Comparison of ENCODE assay signal across 9 cellular contexts in the genomic region with DNA sequence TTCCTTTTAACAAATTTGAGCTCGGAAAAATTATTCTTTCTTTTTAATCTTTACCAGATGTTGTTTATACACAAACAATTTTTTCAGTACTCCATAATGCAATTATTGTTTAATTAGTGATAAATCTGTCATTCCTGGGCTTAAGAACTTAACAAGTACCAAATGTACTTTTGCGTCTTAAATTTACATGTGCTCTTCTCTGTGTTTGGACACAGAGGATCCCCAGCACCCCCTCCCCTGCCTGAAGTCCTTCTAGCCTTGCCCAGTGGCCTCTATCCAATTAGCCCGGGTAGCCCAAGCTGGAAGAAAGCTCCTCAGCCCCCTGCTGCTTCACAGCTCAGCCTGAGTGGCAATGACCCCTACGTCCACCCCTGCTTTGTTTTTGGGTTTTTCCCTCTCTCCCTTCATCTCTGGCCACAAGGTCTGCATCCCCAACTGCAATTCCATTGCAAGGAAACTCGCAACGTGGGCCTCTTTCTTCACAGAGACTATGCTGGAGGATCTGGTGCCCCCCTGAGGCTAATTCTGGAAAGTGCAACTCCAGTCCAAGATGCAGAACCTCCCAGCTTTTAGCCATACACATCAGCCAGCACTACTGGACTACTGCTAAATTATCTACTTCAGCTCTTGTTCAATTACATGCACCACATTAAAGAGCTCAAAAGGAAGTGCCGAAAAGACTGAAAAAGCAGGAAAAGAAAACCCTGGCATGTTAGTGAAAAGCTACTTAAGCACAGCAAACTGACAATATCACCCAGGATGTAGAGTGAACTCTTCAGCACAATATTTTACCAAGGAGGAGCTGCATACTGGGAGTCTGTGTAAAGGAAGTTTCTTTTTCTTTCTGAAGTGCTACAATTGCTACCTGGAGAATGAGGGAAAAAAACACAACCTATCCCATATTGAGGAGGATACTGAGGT.
DNase-seq lines count a peak whose midpoint lies in the region; ATAC-seq and TF ChIP-seq lines count a peak whose summit lies in the region.
"Had no signal": no experiment of that assay in that cellular context is flagged by ENCODE, and none has a peak within 500 bp of the region (broad histone marks: within the 10 kb centered on the region; RNA-seq: fewer than 3 reads in every experiment).

No MANE protein-coding gene starts in this region.

- intact Hi-C loops in left ventricle myocardium inferior (cut with micrococcal nuclease): no loop called here

- H3F3A ChIP-seq in DOHH2 (ENCODE audit: control insufficient read depth, insufficient read depth): no peaks in the 10 kb centered on the region

- H3K4me3 ChIP-seq in DOHH2 (ENCODE audit: low read length): no peak overlapping the region
- no peak overlapping the region for H3K4me3 ChIP-seq in LNCaP clone FGC (ENCODE audit: low read depth, low read length)
- no peak overlapping the region for H3K4me3 ChIP-seq in SK-N-MC
- H3K4me3 ChIP-seq in left ventricle myocardium inferior: no peak overlapping the region

- no peak overlapping the region for H3K4me3 Mint-ChIP-seq in activated naive CD8-positive, alpha-beta T cell treated with anti-CD3 and anti-CD28 coated beads, Interleukin-2, amount 50 U/mL, for 24 hours
- H3K4me3 Mint-ChIP-seq: activated naive CD8-positive, alpha-beta T cell had no signal

- peaks cover 2% of the 10 kb centered on the region for H3K4me1 Mint-ChIP-seq in activated naive CD8-positive, alpha-beta T cell treated with anti-CD3 and anti-CD28 coated beads, Interleukin-2, amount 50 U/mL, for 24 hours

- no peak overlapping the region for H3K9ac ChIP-seq in SK-N-MC (ENCODE audit: insufficient read length)

- H3K9me2 ChIP-seq in DOHH2 (replicated peaks; ENCODE audit: control insufficient read depth, low read length): no peaks in the 10 kb centered on the region

- H3K79me2 ChIP-seq in DOHH2 (ENCODE audit: control insufficient read depth, low read length): no peaks in the 10 kb centered on the region

- no peaks in the 10 kb centered on the region; the same call in 1 of the 2 replicates for H3K36me3 ChIP-seq in DOHH2 (ENCODE audit: control insufficient read depth, low read length)
- H3K36me3 ChIP-seq in SK-N-MC (ENCODE audit: insufficient read depth, low read length): no peaks in the 10 kb centered on the region
- no peaks in the 10 kb centered on the region for H3K36me3 ChIP-seq in left ventricle myocardium inferior

- no peak for ATAC-seq in activated naive CD8-positive, alpha-beta T cell treated with anti-CD3 and anti-CD28 coated beads, Interleukin-2, amount 50 U/mL, for 24 hours
- ATAC-seq in HG02852 (IDR thresholded peaks at IDR 0.05; ENCODE audit: unreplicated experiment): no peak

- H3K27me3 Mint-ChIP-seq in activated naive CD8-positive, alpha-beta T cell treated with anti-CD3 and anti-CD28 coated beads, Interleukin-2, amount 50 U/mL, for 24 hours: no peaks in the 10 kb centered on the region
- H3K27me3 Mint-ChIP-seq: activated naive CD8-positive, alpha-beta T cell had no signal

- no peak for DNase-seq in LNCaP clone FGC (ENCODE audit: low read depth)
- DNase-seq in SK-N-MC (ENCODE audit: low read depth, low spot score): peak; percentile 24
- DNase-seq in activated naive CD8-positive, alpha-beta T cell treated with anti-CD3 and anti-CD28 coated beads, Interleukin-2, amount 50 U/mL, for 24 hours: peak; percentile 50
- DNase-seq in left ventricle myocardium inferior: peak; percentile 48
- DNase-seq in pulmonary artery endothelial cell (ENCODE audit: low read depth, low spot score): peak; percentile 13
- no peak for DNase-seq in NK-92 treated with Interleukin-12 subunit alpha and Interleukin-12 subunit beta, amount 100 ng/mL, for 24 hours (lab: John Stamatoyannopoulos, UW)

- no peaks in the 10 kb centered on the region for H3K9me3 ChIP-seq in DOHH2 (ENCODE audit: control insufficient read depth, insufficient read depth, low read length)
- no peaks in the 10 kb centered on the region for H3K9me3 ChIP-seq in SK-N-MC (ENCODE audit: low read depth, low read length)
- H3K9me3 ChIP-seq in left ventricle myocardium inferior (replicated peaks): no peaks in the 10 kb centered on the region

- no peaks in the 10 kb centered on the region for H3K9me3 Mint-ChIP-seq in activated naive CD8-positive, alpha-beta T cell treated with anti-CD3 and anti-CD28 coated beads, Interleukin-2, amount 50 U/mL, for 24 hours

- H3K4me2 ChIP-seq in DOHH2 (ENCODE audit: low read length): no peak overlapping the region

- H3K27ac Mint-ChIP-seq in activated naive CD8-positive, alpha-beta T cell treated with anti-CD3 and anti-CD28 coated beads, Interleukin-2, amount 50 U/mL, for 24 hours: no peak overlapping the region
- H3K27ac Mint-ChIP-seq: activated naive CD8-positive, alpha-beta T cell had no signal

- H3K27ac ChIP-seq in DOHH2 (ENCODE audit: low read depth, low read length): no peak overlapping the region
- H3K27ac ChIP-seq in SK-N-MC: 0 out of 2 replicates have a peak overlapping the region, but pooled peaks have one; percentile 21
- no peak overlapping the region for H3K27ac ChIP-seq in left ventricle myocardium inferior (replicated peaks)

- peaks cover 2% of the 10 kb centered on the region for H3K36me3 Mint-ChIP-seq in activated naive CD8-positive, alpha-beta T cell treated with anti-CD3 and anti-CD28 coated beads, Interleukin-2, amount 50 U/mL, for 24 hours (ENCODE audit: low read depth)

- no peaks in the 10 kb centered on the region for H4K20me1 ChIP-seq in DOHH2 (ENCODE audit: control insufficient read depth, insufficient read depth, low read depth, low read length)

- TF ChIP-seq CTCF in DOHH2 (IDR thresholded peaks at IDR 0.05; ENCODE audit: low read depth, low read length, poor library complexity, severe bottlenecking) (peak; percentile 94), LNCaP clone FGC (IDR thresholded peaks at IDR 0.05; ENCODE audit: control insufficient read depth, extremely low read depth, insufficient read depth) (peak; percentile 88), left ventricle myocardium inferior (IDR thresholded peaks at IDR 0.05; ENCODE audit: borderline replicate concordance) (peak; percentile 90)

- H3K4me1 ChIP-seq in DOHH2 (ENCODE audit: control insufficient read depth, low read length) (no peaks in the 10 kb centered on the region), left ventricle myocardium inferior (peaks cover 18% of the 10 kb centered on the region)

- H3K27me3 ChIP-seq in DOHH2 (ENCODE audit: control insufficient read depth, low read length) (no peaks in the 10 kb centered on the region), left ventricle myocardium inferior (ENCODE audit: low read depth) (no peaks in the 10 kb centered on the region)

Comparison
In these comparisons a context has a peak if more than half of its experiments do, and no peak if none do; other contexts are left out.
1. DNase-seq: peak in SK-N-MC (single experiment), activated naive CD8-positive, alpha-beta T cell treated with anti-CD3 and anti-CD28 coated beads, Interleukin-2, amount 50 U/mL, for 24 hours (single experiment), left ventricle myocardium inferior (single experiment) and pulmonary artery endothelial cell (single experiment); none in LNCaP clone FGC (single experiment) and NK-92 treated with Interleukin-12 subunit alpha and Interleukin-12 subunit beta, amount 100 ng/mL, for 24 hours (single experiment).
2. Peak in every context shown above with its lines, with median percentiles within 50 percentile points of each other: CTCF ChIP-seq.